In the genomic region with DNA sequence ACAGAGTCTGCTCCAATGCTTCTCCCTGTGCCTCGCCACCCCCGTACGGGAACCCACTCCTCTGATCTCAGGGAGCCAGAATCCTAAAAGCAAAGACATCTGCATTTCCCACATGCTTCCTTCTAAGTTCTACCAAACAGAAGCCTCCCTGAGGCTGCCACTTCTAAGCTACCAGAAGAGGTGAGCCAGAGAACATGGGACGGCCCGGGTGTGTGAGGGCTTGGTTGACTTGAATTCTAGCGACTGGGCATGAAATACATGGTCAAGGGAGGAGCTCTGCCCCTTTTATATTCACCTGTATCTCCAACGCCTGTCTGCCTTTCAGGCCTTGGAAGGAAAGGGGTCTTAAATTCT, we compare ENCODE assay signal across 17 cellular contexts. TPM values are rescaled to one million over a fixed set of nuclear protein-coding genes. Genes with fewer than 3 reads are reported as not detected.
A peak's percentile ranks its signal among the peaks of the same experiment; 100 is the strongest.
DNase-seq lines count a peak whose midpoint lies in the region; ATAC-seq and TF ChIP-seq lines count a peak whose summit lies in the region.
"Had no signal": no experiment of that assay in that cellular context is flagged by ENCODE, and none has a peak within 500 bp of the region (broad histone marks: within the 10 kb centered on the region; RNA-seq: fewer than 3 reads in every experiment).

No MANE protein-coding gene starts in this region.

- no peaks in the 10 kb centered on the region for H3K79me2 ChIP-seq in trophoblast cell (ENCODE audit: control insufficient read depth, insufficient read depth, low read length, poor library complexity)
- no peaks in the 10 kb centered on the region for H3K79me2 ChIP-seq in PC-3 (ENCODE audit: low read length)

- no CpG with 5 or more reads among the region's 7 CpGs for WGBS in trophoblast cell (ENCODE audit: extremely low coverage, insufficient coverage, insufficient read length)

- H3K9ac ChIP-seq in iPS-18a (ENCODE audit: low read length) (no peak overlapping the region), trophoblast cell (ENCODE audit: low read length) (no peak overlapping the region), PC-3 (ENCODE audit: low read length) (no peak overlapping the region)
- H3K9ac ChIP-seq: KMS-11 had no signal

- no peak overlapping the region for H2AK5ac ChIP-seq in trophoblast cell (ENCODE audit: low read length)

- H3K36me3 ChIP-seq in WERI-Rb-1 (no peaks in the 10 kb centered on the region; the same call in 1 of the 2 replicates), iPS-18a (ENCODE audit: control insufficient read depth, low read depth, low read length) (no peaks in the 10 kb centered on the region), trophoblast cell (ENCODE audit: control insufficient read depth in 1 of 2, insufficient read depth in 2 of 2, low read length in 2 of 2) (no peaks in the 10 kb centered on the region), PC-3 (ENCODE audit: low read depth, low read length) (no peaks in the 10 kb centered on the region)

- no TSS peak for BruUV-seq in PC-3 (replicated peaks; lab: Mats Ljungman, UMichigan)

- no peak overlapping the region for H4K8ac ChIP-seq in trophoblast cell (ENCODE audit: low read depth, low read length)

- no peak overlapping the region for H2BK5ac ChIP-seq in trophoblast cell (ENCODE audit: low read depth, low read length, poor library complexity)

- no peak for ATAC-seq in PC-3
- no peak for ATAC-seq in HG03442 (IDR thresholded peaks at IDR 0.05; ENCODE audit: unreplicated experiment)
- ATAC-seq in GM21390 (IDR thresholded peaks at IDR 0.05; ENCODE audit: unreplicated experiment): no peak
- ATAC-seq: sciatic nerve had no signal

- no peak overlapping the region for H3K27ac ChIP-seq in WERI-Rb-1
- H3K27ac ChIP-seq in iPS-18a (ENCODE audit: low read length): no peak overlapping the region
- no peak overlapping the region for H3K27ac ChIP-seq in trophoblast cell (ENCODE audit: low read depth, low read length)
- H3K27ac ChIP-seq in PC-3 (ENCODE audit: low read length): no peak overlapping the region
- H3K27ac ChIP-seq: HL-60, KMS-11, SK-N-MC had no signal

- in situ Hi-C loops in GM13977 (cut with MboI; ENCODE audit: low pct_unique_long_range_greater_than_20kb, low sequenced_read_pairs, unreplicated experiment): no loop called here

- H3K14ac ChIP-seq in trophoblast cell (ENCODE audit: low read length): no peak overlapping the region

- H2AFZ ChIP-seq in trophoblast cell (ENCODE audit: insufficient read depth, low read length, poor library complexity) (no peak overlapping the region), PC-3 (ENCODE audit: low read length) (no peak overlapping the region)

- DNase-seq in GM13977 (ENCODE audit: low spot score) (peak; percentile 27), WERI-Rb-1 (no peak), trophoblast cell (no peak), PC-3 (no peak)
- DNase-seq in activated T-cell treated with anti-CD3 and anti-CD28 coated beads, Interleukin-2, amount 50 U/mL, for 1 hour: no peak
- DNase-seq: activated T-cell treated with anti-CD3 and anti-CD28 coated beads, Interleukin-2, amount 50 U/mL, for 24 hours; NCI-H1105; NCI-H526 had no signal

- H3K4me1 ChIP-seq in iPS-18a (ENCODE audit: control insufficient read depth, low read depth, low read length) (no peaks in the 10 kb centered on the region), trophoblast cell (ENCODE audit: control insufficient read depth in 1 of 2, insufficient read depth in 2 of 2, low read length in 2 of 2) (peaks cover 16 to 24% of the 10 kb centered on the region in 2 experiments), PC-3 (ENCODE audit: insufficient read depth, low read length) (no peaks in the 10 kb centered on the region)

- H3K4me3 ChIP-seq in WERI-Rb-1 (ENCODE audit: low read depth, low read length): peak overlapping the region; percentile 84
- peak overlapping the region; percentile 72 for H3K4me3 ChIP-seq in iPS-18a (ENCODE audit: low read length)
- no peak overlapping the region for H3K4me3 ChIP-seq in trophoblast cell (ENCODE audit: low read depth, low read length)
- H3K4me3 ChIP-seq in PC-3 (ENCODE audit: low read length): no peak overlapping the region
- H3K4me3 ChIP-seq: SK-N-MC had no signal

- H3K18ac ChIP-seq in trophoblast cell (ENCODE audit: low read length): no peak overlapping the region

- H3F3A ChIP-seq in PC-3 (ENCODE audit: low read length, unreplicated experiment): no peaks in the 10 kb centered on the region

- CTCF ChIA-PET in PC-3 (lab: Charles Lee): no interaction called here

- POLR2A ChIA-PET in PC-3 (lab: Charles Lee; ENCODE audit: unreplicated experiment): no interaction called here

- H3K27me3 ChIP-seq in WERI-Rb-1 (ENCODE audit: insufficient read depth, low read depth, severe bottlenecking) (no peaks in the 10 kb centered on the region), iPS-18a (ENCODE audit: control insufficient read depth, insufficient read depth, low read length) (peaks cover 71% of the 10 kb centered on the region), trophoblast cell (ENCODE audit: insufficient read depth, low read length) (peaks cover 25% of the 10 kb centered on the region), PC-3 (ENCODE audit: low read length) (peaks cover 27% of the 10 kb centered on the region)

- H3K23ac ChIP-seq in trophoblast cell (ENCODE audit: low read length): no peak overlapping the region

- no peaks in the 10 kb centered on the region for H3K79me1 ChIP-seq in trophoblast cell (ENCODE audit: low read length)

- H2BK120ac ChIP-seq in trophoblast cell (ENCODE audit: insufficient read depth, low read length, poor library complexity): no peak overlapping the region

- no peaks in the 10 kb centered on the region for H4K20me1 ChIP-seq in PC-3 (ENCODE audit: low read length)

- TF ChIP-seq CTCF in GM13977 (IDR thresholded peaks at IDR 0.05; ENCODE audit: extremely low read depth, insufficient read depth, missing control alignments) (no peak), WERI-Rb-1 (IDR thresholded peaks at IDR 0.05; ENCODE audit: low read depth, low read length) (no peak), PC-3 (conservative IDR thresholded peaks at IDR 0.05; ENCODE audit: low read depth, low read length) (no peak)

- H4K91ac ChIP-seq in trophoblast cell (ENCODE audit: low read depth, low read length): no peak overlapping the region

- no peaks in the 10 kb centered on the region for H3K9me2 ChIP-seq in PC-3 (replicated peaks; ENCODE audit: low read length)

- intact Hi-C loops in PC-3 (cut with micrococcal nuclease): no loop called here

- H2BK12ac ChIP-seq in trophoblast cell (ENCODE audit: low read length): no peak overlapping the region

- H3K4ac ChIP-seq in trophoblast cell (ENCODE audit: low read depth, low read length): no peak overlapping the region

- H3K9me3 ChIP-seq in WERI-Rb-1 (ENCODE audit: severe bottlenecking) (no peaks in the 10 kb centered on the region), iPS-18a (ENCODE audit: control insufficient read depth, low read depth, low read length) (no peaks in the 10 kb centered on the region), trophoblast cell (ENCODE audit: insufficient read depth, low read depth, low read length) (peaks cover 5% of the 10 kb centered on the region), PC-3 (ENCODE audit: low read length) (no peaks in the 10 kb centered on the region)

- no peak overlapping the region for H4K12ac ChIP-seq in trophoblast cell (ENCODE audit: low read depth, low read length)

- H3K4me2 ChIP-seq in trophoblast cell (ENCODE audit: low read length) (peak overlapping the region; percentile 82), PC-3 (ENCODE audit: low read length) (no peak overlapping the region)
- H3K4me2 ChIP-seq: KMS-11 had no signal

RNA-seq across cellular contexts. Expression of a gene that starts 1.4 kb away (rescaled TPM):
- polyA plus RNA-seq in trophoblast cell (2013): 0.06 and 0.12 TPM in 2 replicates
- 0.04 TPM in 1 of 2 replicates, not detected in the other for total RNA-seq in PC-3 (2014; rRNA removed)
- total RNA-seq: bronchial epithelial cell, osteocyte had no signal

Comparison
In these comparisons a context has a peak if more than half of its experiments do, and no peak if none do; other contexts are left out.
1. H3K4me3 ChIP-seq: peak in WERI-Rb-1 (single experiment) and iPS-18a (single experiment); none in trophoblast cell (single experiment) and PC-3 (single experiment).